In genomic region chr11:44607324-44607962, GRCh38 we compare ENCODE assay signal across 11 cellular contexts. TPM values are rescaled to one million over a fixed set of nuclear protein-coding genes. Genes with fewer than 3 reads are reported as not detected.
DNase-seq lines count a peak whose midpoint lies in the region; ATAC-seq lines count a peak whose summit lies in the region.
"Had no signal": no experiment of that assay in that cellular context is flagged by ENCODE, and none has a peak within 500 bp of the region (broad histone marks: within the 10 kb centered on the region; RNA-seq: fewer than 3 reads in every experiment).

No MANE protein-coding gene starts in this region.

- peak overlapping the region in 1 of 8 donors; percentile 4 for H3K4me3 Mint-ChIP-seq in CD4-positive, alpha-beta memory T cell
- H3K4me3 Mint-ChIP-seq in activated naive CD8-positive, alpha-beta T cell: peak overlapping the region; percentile 33
- peak overlapping the region in 1 of 10 donors; percentile 10 for H3K4me3 Mint-ChIP-seq in naive thymus-derived CD8-positive, alpha-beta T cell

- POLR2A ChIA-PET in CD4-positive, alpha-beta memory T cell (lab: Charles Lee; ENCODE audit: partially characterized antibody): interaction anchor here (1.1 to 18.2 kb wide), 4 partner anchors 8 to 39 kb away, joined by 3 to 287 read pairs (median 7); partner anchors contain the start of gene CD82
- POLR2A ChIA-PET in naive thymus-derived CD8-positive, alpha-beta T cell (lab: Charles Lee): interaction anchor here (1.4 kb wide), 1 partner anchor 11 kb away, joined by 5 read pairs; no protein-coding TSS in a partner anchor

- peak overlapping the region; percentile 17 for H3K27ac ChIP-seq in CD4-positive, alpha-beta memory T cell (ENCODE audit: low read depth, low read length)

- intact Hi-C loops in CD4-positive, alpha-beta memory T cell (cut with micrococcal nuclease): no loop called here

- H3K36me3 Mint-ChIP-seq in CD4-positive, alpha-beta memory T cell: peaks cover 42 to 66% of the 10 kb centered on the region in 2 donors
- H3K36me3 Mint-ChIP-seq in activated naive CD8-positive, alpha-beta T cell: peaks cover 34% of the 10 kb centered on the region
- H3K36me3 Mint-ChIP-seq in naive thymus-derived CD8-positive, alpha-beta T cell: peaks cover 0 to 18% (median 8%) of the 10 kb centered on the region in 3 donors

- peaks cover 44% of the 10 kb centered on the region for H3K36me3 ChIP-seq in CD4-positive, alpha-beta memory T cell (ENCODE audit: insufficient read depth, low read length)

- no peaks in the 10 kb centered on the region for H3K9me3 Mint-ChIP-seq in CD4-positive, alpha-beta memory T cell
- H3K9me3 Mint-ChIP-seq in activated naive CD8-positive, alpha-beta T cell (ENCODE audit: low read depth): no peaks in the 10 kb centered on the region
- H3K9me3 Mint-ChIP-seq in naive thymus-derived CD8-positive, alpha-beta T cell: no peaks in the 10 kb centered on the region

- no peak for ATAC-seq in naive thymus-derived CD8-positive, alpha-beta T cell
- ATAC-seq in GM19452 (IDR thresholded peaks at IDR 0.05; ENCODE audit: unreplicated experiment) (no peak), GM18909 (IDR thresholded peaks at IDR 0.05; ENCODE audit: poor library complexity, unreplicated experiment) (no peak)

- H3K9me3 ChIP-seq in CD4-positive, alpha-beta memory T cell (ENCODE audit: control insufficient read depth in 1 of 2, low read length in 2 of 2): no peaks in the 10 kb centered on the region

- no peaks in the 10 kb centered on the region for H3K27me3 ChIP-seq in CD4-positive, alpha-beta memory T cell (ENCODE audit: insufficient read depth, low read length)

- peaks cover 40 to 62% (median 47%) of the 10 kb centered on the region in 4 donors for H3K4me1 Mint-ChIP-seq in CD4-positive, alpha-beta memory T cell
- H3K4me1 Mint-ChIP-seq in activated naive CD8-positive, alpha-beta T cell (ENCODE audit: low read depth): peaks cover 72% of the 10 kb centered on the region
- H3K4me1 Mint-ChIP-seq in naive thymus-derived CD8-positive, alpha-beta T cell: peaks cover 26 to 68% (median 47%) of the 10 kb centered on the region in 4 donors

- H3K27me3 Mint-ChIP-seq in CD4-positive, alpha-beta memory T cell: no peaks in the 10 kb centered on the region
- no peaks in the 10 kb centered on the region for H3K27me3 Mint-ChIP-seq in activated naive CD8-positive, alpha-beta T cell
- H3K27me3 Mint-ChIP-seq in naive thymus-derived CD8-positive, alpha-beta T cell: no peaks in the 10 kb centered on the region

- peaks cover 61% of the 10 kb centered on the region for H3K4me1 ChIP-seq in CD4-positive, alpha-beta memory T cell (ENCODE audit: insufficient read depth, low read length)

- CTCF ChIA-PET in CD4-positive, alpha-beta memory T cell (lab: Charles Lee; ENCODE audit: partially characterized antibody): interaction anchor here (0.7 to 1.8 kb wide), 8 partner anchors 9 to 304 kb away, joined by 3 to 5 read pairs (median 4); no protein-coding TSS in a partner anchor

- no peak overlapping the region for H3K4me3 ChIP-seq in CD4-positive, alpha-beta memory T cell (ENCODE audit: low read length in 2 of 2)

- no peak for DNase-seq in CD4-positive, alpha-beta memory T cell
- DNase-seq in HT-29 (ENCODE audit: low spot score): peak; percentile 47
- DNase-seq in naive thymus-derived CD8-positive, alpha-beta T cell: no peak
- DNase-seq in putamen (ENCODE audit: low spot score): no peak
- no peak for DNase-seq in medulla oblongata (ENCODE audit: extremely low spot score)
- DNase-seq: effector CD4-positive, alpha-beta T cell; GDM1; kidney had no signal

- H3K27ac Mint-ChIP-seq in CD4-positive, alpha-beta memory T cell: peak overlapping the region; percentile 68 to 94 (median 82)
- peak overlapping the region; percentile 90 for H3K27ac Mint-ChIP-seq in activated naive CD8-positive, alpha-beta T cell
- peak overlapping the region; percentile 73 to 95 (median 86) for H3K27ac Mint-ChIP-seq in naive thymus-derived CD8-positive, alpha-beta T cell

RNA-seq across cellular contexts. Expression of gene CD82, which starts 42.0 kb away (rescaled TPM):
- total RNA-seq in CD4-positive, alpha-beta memory T cell: 100 to 1,000 TPM; 130 to 133 TPM
- polyA plus RNA-seq in CD4-positive, alpha-beta memory T cell: 100 to 1,000 TPM; 250 to 260 TPM
- 159 and 173 TPM in 2 replicates for total RNA-seq in HT-29 (2014; rRNA removed; shearing (Covaris generic))
- total RNA-seq in naive thymus-derived CD8-positive, alpha-beta T cell: 10 to 100 TPM; 24.1 to 28.7 TPM
- 10 to 100 TPM; 21.1 to 29.9 (median 21.1) TPM for polyA plus RNA-seq in naive thymus-derived CD8-positive, alpha-beta T cell
